Comparison of ENCODE assay signal across 8 cellular contexts in the genomic region with DNA sequence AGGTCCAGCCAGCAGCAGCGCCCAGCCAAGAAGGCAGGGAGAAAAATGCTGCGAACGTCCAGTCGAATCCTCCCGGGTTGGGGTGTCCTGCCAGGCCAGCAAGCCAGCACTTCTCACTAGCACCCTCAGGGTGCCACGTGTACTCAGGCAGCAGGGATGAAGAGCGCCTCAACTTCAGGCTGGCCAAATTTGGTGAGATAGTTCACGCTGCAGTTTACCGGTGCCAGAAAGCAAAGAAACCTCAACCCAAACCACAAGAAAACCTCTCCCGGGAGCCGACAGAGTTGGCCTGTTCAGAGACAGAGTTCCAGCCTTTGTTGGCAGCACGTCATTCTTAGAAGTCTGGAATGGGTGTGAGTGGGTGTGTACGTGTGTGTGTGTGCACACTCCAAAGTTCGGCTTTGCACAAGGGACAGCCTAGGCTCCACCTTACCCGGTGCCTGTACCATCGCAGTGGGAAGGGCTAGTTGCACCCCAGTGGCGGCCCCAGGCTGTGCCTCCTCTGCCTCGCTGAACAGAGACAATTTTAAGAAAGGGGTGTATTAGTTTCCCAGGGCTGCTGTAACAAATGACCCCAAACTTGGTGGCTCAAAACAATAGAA. TPM values are rescaled to one million over a fixed set of nuclear protein-coding genes. Genes with fewer than 3 reads are reported as not detected.
A peak's percentile ranks its signal among the peaks of the same experiment; 100 is the strongest.
DNase-seq lines count a peak whose midpoint lies in the region; ATAC-seq and TF ChIP-seq lines count a peak whose summit lies in the region.

No MANE protein-coding gene starts in this region.

- no peaks in the 10 kb centered on the region for H3K79me2 ChIP-seq in hepatocyte

- DNase-seq in MV-4-11 (lab: John Stamatoyannopoulos, UW) (peak; percentile 20), left ventricle myocardium inferior (peak; percentile 50), hepatocyte (ENCODE audit: low spot score) (no peak), NCI-H526 (lab: John Stamatoyannopoulos, UW) (no peak)
- DNase-seq in activated naive CD4-positive, alpha-beta T cell treated with anti-CD3 and anti-CD28 coated beads, Interleukin-2, amount 10 ng/mL, durations not matched to agents 7 days and 5 days: peak; percentile 48
- no peak for DNase-seq in stimulated activated naive CD8-positive, alpha-beta T cell treated with anti-CD3 and anti-CD28 coated beads, Interleukin-15, Interleukin-2, amounts not matched to agents 100 U/mL and 50 U/mL, for 24 hours

- H3K27me3 ChIP-seq in left ventricle myocardium inferior (ENCODE audit: low read depth) (no peaks in the 10 kb centered on the region), hepatocyte (no peaks in the 10 kb centered on the region)

- WGBS in hepatocyte (ENCODE audit: low lambda C conversion rate, missing lambda C conversion rate): 89% methylated on average over 18 of the region's 18 CpGs

- peak overlapping the region; percentile 33 for H3K27ac Mint-ChIP-seq in activated naive CD4-positive, alpha-beta T cell treated with anti-CD3 and anti-CD28 coated beads, Interleukin-2, amount 10 ng/mL, durations not matched to agents 7 days and 5 days

- CTCF ChIA-PET in activated naive CD4-positive, alpha-beta T cell treated with anti-CD3 and anti-CD28 coated beads, Interleukin-2, amount 10 ng/mL, durations not matched to agents 7 days and 5 days (lab: Charles Lee): interaction anchor here (0.6 to 1.0 kb wide), 2 partner anchors 21 to 98 kb away, joined by 4 to 5 read pairs; no protein-coding TSS in a partner anchor

- no peaks in the 10 kb centered on the region for H3K9me3 ChIP-seq in left ventricle myocardium inferior (replicated peaks)
- no peaks in the 10 kb centered on the region for H3K9me3 ChIP-seq in hepatocyte (ENCODE audit: low read depth)

- peaks cover 54% of the 10 kb centered on the region for H3K4me1 Mint-ChIP-seq in activated naive CD4-positive, alpha-beta T cell treated with anti-CD3 and anti-CD28 coated beads, Interleukin-2, amount 10 ng/mL, durations not matched to agents 7 days and 5 days

- H2AFZ ChIP-seq in hepatocyte: no peak overlapping the region

- no peak overlapping the region for H3K4me3 ChIP-seq in left ventricle myocardium inferior
- H3K4me3 ChIP-seq in hepatocyte: no peak overlapping the region

- H3K9me3 Mint-ChIP-seq in activated naive CD4-positive, alpha-beta T cell treated with anti-CD3 and anti-CD28 coated beads, Interleukin-2, amount 10 ng/mL, durations not matched to agents 7 days and 5 days: no peaks in the 10 kb centered on the region

- peaks cover 88% of the 10 kb centered on the region for H3K4me1 ChIP-seq in left ventricle myocardium inferior
- peaks cover 21% of the 10 kb centered on the region for H3K4me1 ChIP-seq in hepatocyte (ENCODE audit: insufficient read depth)

- no peaks in the 10 kb centered on the region for H4K20me1 ChIP-seq in hepatocyte (ENCODE audit: insufficient read depth, poor library complexity, severe bottlenecking)

- H3K36me3 ChIP-seq in left ventricle myocardium inferior: no peaks in the 10 kb centered on the region
- H3K36me3 ChIP-seq in hepatocyte (replicated peaks; ENCODE audit: insufficient read depth, low read depth): no peaks in the 10 kb centered on the region

- TF ChIP-seq CTCF in left ventricle myocardium inferior (IDR thresholded peaks at IDR 0.05; ENCODE audit: borderline replicate concordance): no peak
- no peak for TF ChIP-seq CTCF in hepatocyte (IDR thresholded peaks at IDR 0.05; ENCODE audit: poor library complexity)

- ATAC-seq in stimulated activated naive CD8-positive, alpha-beta T cell treated with anti-CD3 and anti-CD28 coated beads, Interleukin-15, Interleukin-2, amounts not matched to agents 100 U/mL and 50 U/mL, for 24 hours: peak; percentile 24
- no peak for ATAC-seq in GM18873 (IDR thresholded peaks at IDR 0.05; ENCODE audit: low FRiP score, unreplicated experiment)
- ATAC-seq in HG03342 (IDR thresholded peaks at IDR 0.05; ENCODE audit: unreplicated experiment): no peak

- H3K9me2 ChIP-seq in hepatocyte (replicated peaks; ENCODE audit: insufficient read depth): no peaks in the 10 kb centered on the region

- peaks cover 43% of the 10 kb centered on the region for H3K36me3 Mint-ChIP-seq in activated naive CD4-positive, alpha-beta T cell treated with anti-CD3 and anti-CD28 coated beads, Interleukin-2, amount 10 ng/mL, durations not matched to agents 7 days and 5 days

- intact Hi-C loops in left ventricle myocardium inferior (cut with micrococcal nuclease): no loop called here

- peak overlapping the region; percentile 86 for H3K27ac ChIP-seq in left ventricle myocardium inferior (replicated peaks)
- H3K27ac ChIP-seq in hepatocyte: no peak overlapping the region

- no peak overlapping the region for H3K4me3 Mint-ChIP-seq in activated naive CD4-positive, alpha-beta T cell treated with anti-CD3 and anti-CD28 coated beads, Interleukin-2, amount 10 ng/mL, durations not matched to agents 7 days and 5 days

- no peak overlapping the region for H3K4me2 ChIP-seq in hepatocyte

- H3K27me3 Mint-ChIP-seq in activated naive CD4-positive, alpha-beta T cell treated with anti-CD3 and anti-CD28 coated beads, Interleukin-2, amount 10 ng/mL, durations not matched to agents 7 days and 5 days: no peaks in the 10 kb centered on the region

RNA-seq across cellular contexts. Expression of a gene that starts 42.1 kb away (rescaled TPM):
- total RNA-seq in left ventricle myocardium inferior (17.1 TPM), hepatocyte (10.6 and 12.1 TPM in 2 replicates)
- polyA plus RNA-seq in hepatocyte: 12.9 and 13.4 TPM in 2 replicates

Comparison
In these comparisons a context has a peak if more than half of its experiments do, and no peak if none do; other contexts are left out.
1. DNase-seq: peak in MV-4-11 (single experiment), activated naive CD4-positive, alpha-beta T cell treated with anti-CD3 and anti-CD28 coated beads, Interleukin-2, amount 10 ng/mL, durations not matched to agents 7 days and 5 days (single experiment) and left ventricle myocardium inferior (single experiment); none in stimulated activated naive CD8-positive, alpha-beta T cell treated with anti-CD3 and anti-CD28 coated beads, Interleukin-15, Interleukin-2, amounts not matched to agents 100 U/mL and 50 U/mL, for 24 hours (single experiment), hepatocyte (single experiment) and NCI-H526 (0 of 2).